10 cellular contexts compared by ENCODE assay signal in the genomic region with DNA sequence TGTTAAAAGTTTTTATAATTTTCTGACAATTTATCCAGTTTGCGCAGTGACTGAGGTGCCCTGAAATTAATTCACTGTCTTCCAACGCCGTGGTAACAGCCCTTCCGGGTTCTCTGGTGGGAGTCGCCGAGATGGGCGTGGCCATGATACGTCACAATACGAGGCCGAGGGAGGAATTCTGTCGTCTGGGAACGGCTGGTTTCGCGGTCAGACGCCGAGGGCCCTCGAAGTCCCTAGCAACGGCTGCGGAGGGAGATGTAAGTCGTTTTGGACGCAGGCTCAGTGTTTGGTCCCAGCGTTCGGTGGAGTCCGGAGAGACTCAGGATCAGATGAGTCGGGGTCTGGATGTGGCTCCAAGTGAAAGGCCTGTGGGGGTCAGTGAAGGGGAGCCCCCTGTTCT. TPM values are rescaled to one million over a fixed set of nuclear protein-coding genes. Genes with fewer than 3 reads are reported as not detected.
A peak's percentile ranks its signal among the peaks of the same experiment; 100 is the strongest.
DNase-seq lines count a peak whose midpoint lies in the region; TF ChIP-seq lines count a peak whose summit lies in the region.
"Had no signal": no experiment of that assay in that cellular context is flagged by ENCODE, and none has a peak within 500 bp of the region (broad histone marks: within the 10 kb centered on the region; RNA-seq: fewer than 3 reads in every experiment).

No MANE protein-coding gene starts in this region.

- no peaks in the 10 kb centered on the region for H3K4me1 ChIP-seq in A673 (ENCODE audit: insufficient read depth, low read length, poor library complexity, severe bottlenecking)
- H3K4me1 ChIP-seq: colonic mucosa, parathyroid adenoma had no signal

- BruUV-seq in A673 (replicated peaks; lab: Mats Ljungman, UMichigan): no TSS peak

- no peak overlapping the region for H3K27ac ChIP-seq in A673 (ENCODE audit: low read depth, low read length, poor library complexity, severe bottlenecking)
- H3K27ac ChIP-seq: colonic mucosa, parathyroid adenoma had no signal

- POLR2A ChIA-PET in A673 (lab: Charles Lee; ENCODE audit: low non-redundant PET): no interaction called here

- H3K27me3 ChIP-seq in A673 (replicated peaks; ENCODE audit: insufficient read depth, low read depth, low read length, poor library complexity): no peaks in the 10 kb centered on the region
- H3K27me3 ChIP-seq: colonic mucosa had no signal

- CTCF ChIA-PET in A673 (lab: Charles Lee): no interaction called here

- TF ChIP-seq CTCF in A673 (conservative IDR thresholded peaks at IDR 0.05; ENCODE audit: low read depth, low read length): no peak

- DNase-seq in A673 (ENCODE audit: low spot score) (peak; percentile 14), amygdala (lab: John Stamatoyannopoulos, UW) (peak in 38 of 56 donors; percentile 0 to 58 (median 12)), hepatic stellate cell (ENCODE audit: low spot score) (peak; percentile 10), DMS153 (lab: John Stamatoyannopoulos, UW) (no peak), NCI-H510A treated with DMSO at 0.1 percent for 48 hours (lab: John Stamatoyannopoulos, UW) (no peak)
- no peak for DNase-seq in stimulated activated CD4-positive, alpha-beta T cell treated with anti-CD3 and anti-CD28 coated beads, Interleukin-4, amount 100 ng/mL, for 4 hours
- DNase-seq: colonic mucosa, NCI-H774, T-helper 17 cell had no signal

- H3K9me3 ChIP-seq in A673 (ENCODE audit: low read depth, low read length, poor library complexity, severe bottlenecking): peaks cover 56% of the 10 kb centered on the region

- intact Hi-C loops in A673 (cut with micrococcal nuclease; ENCODE audit: unreplicated experiment): no loop called here

- H3K36me3 ChIP-seq in A673 (ENCODE audit: insufficient read depth, low read length, poor library complexity, severe bottlenecking): peaks cover 18% of the 10 kb centered on the region

- no peak overlapping the region for H3K4me3 ChIP-seq in A673 (ENCODE audit: low read depth, low read length, poor library complexity, severe bottlenecking)
- H3K4me3 ChIP-seq: colonic mucosa had no signal

RNA-seq across cellular contexts. Expression of gene ZNF613, which starts 21.7 kb away (rescaled TPM):
- total RNA-seq in A673 (2021): 5.3 and 7.7 TPM in 2 replicates

RNA-seq across cellular contexts. Expression of gene ZNF350, which starts 37.7 kb away (rescaled TPM):
- 7.2 TPM in 2 replicates for total RNA-seq in A673 (2021)

RNA-seq across cellular contexts. Expression of gene ZNF649, which starts 44.2 kb away (rescaled TPM):
- 22.9 and 26.3 TPM in 2 replicates for total RNA-seq in A673 (2021)

RNA-seq across cellular contexts. Expression of gene ZNF615, which starts 59.0 kb away (rescaled TPM):
- total RNA-seq in A673 (2021): 10.2 and 11.4 TPM in 2 replicates

Comparison
In these comparisons a context has a peak if more than half of its experiments do, and no peak if none do; other contexts are left out.
1. DNase-seq: peak in A673 (single experiment), amygdala (38 of 56) and hepatic stellate cell (single experiment); none in DMS153 (single experiment), stimulated activated CD4-positive, alpha-beta T cell treated with anti-CD3 and anti-CD28 coated beads, Interleukin-4, amount 100 ng/mL, for 4 hours (0 of 2) and NCI-H510A treated with DMSO at 0.1 percent for 48 hours (single experiment).